31 cellular contexts compared by ENCODE assay signal in genomic region chr6:94673251-94673650, GRCh38.
"Had no signal": no experiment of that assay in that cellular context is flagged by ENCODE, and none has a peak within 500 bp of the region (broad histone marks: within the 10 kb centered on the region; RNA-seq: fewer than 3 reads in every experiment).

No MANE protein-coding gene starts in this region.

- H3K9me3 ChIP-seq: adrenal gland, SK-N-SH had no signal

- ATAC-seq: activated naive CD4-positive, alpha-beta T cell treated with anti-CD3 and anti-CD28 coated beads, Interleukin-2, amount 50 U/mL, for 72 hours; activated T-cell treated with anti-CD3 and anti-CD28 coated beads, Interleukin-2, amount 50 U/mL, for 4 hours had no signal

- H3K4me1 ChIP-seq: adrenal gland, SJSA1 had no signal

- H3K4me3 ChIP-seq: adrenal gland, SJSA1 had no signal

- H3K9me2 ChIP-seq: SK-N-SH had no signal

- DNase-seq: activated B cell treated with CpG ODN at 0.5 μM for 24 hours; activated CD4-positive, alpha-beta memory T cell treated with anti-CD3 and anti-CD28 coated beads for 36 hours; activated CD4-positive, alpha-beta T cell treated with anti-CD3 and anti-CD28 coated beads for 4 hours; activated CD4-positive, alpha-beta T cell treated with anti-CD3 and anti-CD28 coated beads, Interleukin-2, amount 50 U/mL, for 1 hour; activated CD4-positive, CD25-positive, alpha-beta regulatory T cell treated with anti-CD3 and anti-CD28 coated beads, Interleukin-2, amount 50 U/mL, for 72 hours; activated CD8-positive, alpha-beta memory T cell treated with anti-CD3 and anti-CD28 coated beads, Interleukin-2, amount 50 U/mL, for 4 hours; activated gamma-delta T cell treated with Interleukin-2 at 50 U/mL for 16 hours; activated naive CD4-positive, alpha-beta T cell treated with anti-CD3 and anti-CD28 coated beads for 36 hours; activated T-cell treated with anti-CD3 and anti-CD28 coated beads for 4 hours; activated T-cell treated with anti-CD3 and anti-CD28 coated beads, Interleukin-2, amount 50 U/mL, for 4 hours; adrenal gland; caudate nucleus; cerebellar nuclear complex; Karpas-422; KBM-7; NCI-H1105; NCI-H1417 treated with DMSO at 0.1 percent for 48 hours; NCI-H1694 treated with DMSO at 0.1 percent for 48 hours; NCI-H2029; NCI-H2171 treated with DMSO at 0.1 percent for 48 hours; NCI-H2227 treated with DMSO at 0.1 percent for 48 hours; NCI-H526 treated with DMSO at 0.1 percent for 48 hours; NK-92 treated with Interleukin-12 subunit alpha and Interleukin-12 subunit beta, amount 100 ng/mL, for 24 hours; Right ventricle myocardium superior; SK-N-SH; T-helper 1 cell; T-helper 2 cell; T-helper 9 cell had no signal

- H3K36me3 ChIP-seq: adrenal gland, SJSA1 had no signal

- H3K4me2 ChIP-seq: SK-N-SH had no signal

- H3K27me3 ChIP-seq: adrenal gland, SJSA1 had no signal

- H3K27ac ChIP-seq: adrenal gland, SJSA1, VCaP had no signal
